8 cellular contexts compared by ENCODE assay signal in genomic region chr5:42994285-42995151, GRCh38. TPM values are rescaled to one million over a fixed set of nuclear protein-coding genes. Genes with fewer than 3 reads are reported as not detected.
DNase-seq lines count a peak whose midpoint lies in the region; ATAC-seq and TF ChIP-seq lines count a peak whose summit lies in the region.

No MANE protein-coding gene starts in this region.

- peak overlapping the region; percentile 66 for H3K4me3 ChIP-seq in AG04450 (ENCODE audit: low read depth, low read length)
- H3K4me3 ChIP-seq in Panc1 (ENCODE audit: low read depth in 2 of 2, low read length in 2 of 2), result peak overlapping the region in 1 of 2 experiments; percentile 21; a peak in 1 of 4 replicates
- peak overlapping the region; percentile 70 to 74 for H3K4me3 ChIP-seq in neutrophil (ENCODE audit: low read depth in 1 of 2, low read length in 1 of 2)
- peak overlapping the region; percentile 77 to 93 (median 85) for H3K4me3 ChIP-seq in subcutaneous abdominal adipose tissue (ENCODE audit: low read depth in 1 of 5, low read length in 5 of 5)

- ATAC-seq in GM18868 (IDR thresholded peaks at IDR 0.05; ENCODE audit: unreplicated experiment) (peak; percentile 62), HG03135 (IDR thresholded peaks at IDR 0.05; ENCODE audit: unreplicated experiment) (peak; percentile 44), Panc1 (no peak)

- H3K4me1 ChIP-seq in Panc1 (ENCODE audit: control insufficient read depth, insufficient read depth, low read length) (0 out of 2 replicates have a peak, but pooled peaks cover 3% of the 10 kb centered on the region), neutrophil (ENCODE audit: control insufficient read depth in 1 of 2, insufficient read depth in 1 of 2, low read depth in 1 of 2, low read length in 1 of 2) (peaks cover 28 to 40% of the 10 kb centered on the region in 2 experiments), subcutaneous abdominal adipose tissue (ENCODE audit: control insufficient read depth in 5 of 5, insufficient read depth in 5 of 5, low read length in 5 of 5) (peaks cover 2 to 40% (median 21%) of the 10 kb centered on the region in 5 donors)

- CTCF ChIA-PET in AG04450 (lab: Charles Lee) (interaction anchor here (0.6 to 5.1 kb wide), 12 partner anchors 10 to 126 kb away, joined by 3 to 48 read pairs (median 6); partner anchors contain the start of genes ANXA2R and ZNF131), Panc1 (lab: Charles Lee) (interaction anchor here (0.7 kb wide), 1 partner anchor 411 kb away, joined by 3 read pairs; no protein-coding TSS in a partner anchor)

- in situ Hi-C loops in Panc1 (cut with HindIII; ENCODE audit: low pct_unique_long_range_greater_than_20kb, low sequenced_read_pairs), result no loop called here

- POLR2A ChIA-PET in AG04450 (lab: Yijun Ruan, JAX), result interaction anchor here (0.8 to 3.9 kb wide), 11 partner anchors 13 to 83 kb away, joined by 3 to 26 read pairs (median 7); no protein-coding TSS in a partner anchor
- POLR2A ChIA-PET in Panc1 (lab: Charles Lee), result interaction anchor here (0.6 kb wide), 1 partner anchor 272 kb away, joined by 3 read pairs; no protein-coding TSS in a partner anchor

- H3K9me3 ChIP-seq in AG04450 (ENCODE audit: control insufficient read depth, insufficient read depth, low read length) (peaks cover 10% of the 10 kb centered on the region), Panc1 (ENCODE audit: control insufficient read depth, insufficient read depth, low read depth, low read length) (peaks cover 10% of the 10 kb centered on the region; the same call in 1 of the 2 replicates), neutrophil (no peaks in the 10 kb centered on the region), subcutaneous abdominal adipose tissue (ENCODE audit: control insufficient read depth in 5 of 5, low read length in 5 of 5) (no peaks in the 10 kb centered on the region)

- DNase-seq in AG04450 (ENCODE audit: low read depth, low spot score) (peak; percentile 81), Panc1 (ENCODE audit: low read depth, low spot score) (no peak), fibroblast of the conjunctiva (ENCODE audit: low read depth) (peak; percentile 86)
- DNase-seq in activated T-helper 1 cell treated with anti-CD3 and anti-CD28 coated beads, Interleukin-2, amount 50 U/mL, for 16 hours (ENCODE audit: low read depth in 1 of 2, low spot score in 1 of 2), result peak; percentile 73 to 77

- H3K27ac ChIP-seq in AG04450 (ENCODE audit: low read depth, low read length) (peak overlapping the region; percentile 97), Panc1 (ENCODE audit: low read length) (peak overlapping the region; percentile 93; the same call in 1 of the 2 replicates), neutrophil (peak overlapping the region; percentile 94), subcutaneous abdominal adipose tissue (ENCODE audit: low read depth, low read length) (peak overlapping the region; percentile 99)

- intact Hi-C loops in Panc1 (cut with micrococcal nuclease; ENCODE audit: unreplicated experiment), result no loop called here

- H3K36me3 ChIP-seq in Panc1 (ENCODE audit: control insufficient read depth, insufficient read depth, low read length) (no peaks in the 10 kb centered on the region), neutrophil (no peaks in the 10 kb centered on the region), subcutaneous abdominal adipose tissue (ENCODE audit: control insufficient read depth in 5 of 5, insufficient read depth in 5 of 5, low read length in 5 of 5) (no peaks in the 10 kb centered on the region)

- BruUV-seq in Panc1 (replicated peaks; lab: Mats Ljungman, UMichigan), result no TSS peak

- TF ChIP-seq CTCF in AG04450 (IDR thresholded peaks at IDR 0.05; ENCODE audit: low read depth, low read length) (peak; percentile 94), Panc1 (IDR thresholded peaks at IDR 0.05) (no peak), neutrophil (IDR thresholded peaks at IDR 0.05) (peak; percentile 92)

- H3K9ac ChIP-seq in subcutaneous abdominal adipose tissue (ENCODE audit: low read length in 5 of 5), result peak overlapping the region; percentile 69 to 88 (median 77)

- H3K27me3 ChIP-seq in AG04450 (ENCODE audit: control insufficient read depth, insufficient read depth, low read length) (no peaks in the 10 kb centered on the region), Panc1 (ENCODE audit: control insufficient read depth, insufficient read depth, low read length) (no peaks in the 10 kb centered on the region), neutrophil (no peaks in the 10 kb centered on the region), subcutaneous abdominal adipose tissue (ENCODE audit: control insufficient read depth in 5 of 5, insufficient read depth in 4 of 5, low read length in 5 of 5) (no peaks in the 10 kb centered on the region)

RNA-seq across cellular contexts. Expression of gene ANXA2R, which starts 45.6 kb away (rescaled TPM):
- polyA plus RNA-seq in AG04450 (2011; rRNA removed), result 3.7 and 4.9 TPM in 2 replicates
- polyA minus RNA-seq in AG04450 (2011; rRNA and poly(A)+ RNA removed), result 4.3 and 4.6 TPM in 2 replicates
- 6.2 TPM for total RNA-seq in Panc1 (2021; ENCODE audit: unreplicated experiment)
- 4.0 TPM for polyA plus RNA-seq in Panc1 (2012; ENCODE audit: insufficient read length)
